ENCODE assay signal across 20 cellular contexts in genomic region chr3:17420668-17421067, GRCh38.
DNase-seq lines count a peak whose midpoint lies in the region; ATAC-seq, FAIRE-seq and TF ChIP-seq lines count a peak whose summit lies in the region.
"Had no signal": no experiment of that assay in that cellular context is flagged by ENCODE, and none has a peak within 500 bp of the region (broad histone marks: within the 10 kb centered on the region; RNA-seq: fewer than 3 reads in every experiment).

No MANE protein-coding gene starts in this region.

- H3K4me1 ChIP-seq in endothelial cell of umbilical vein (ENCODE audit: control insufficient read depth, extremely low read depth, insufficient read depth, low read length) (no peaks in the 10 kb centered on the region), pancreas (peaks cover 15 to 20% (median 15%) of the 10 kb centered on the region in 3 donors), aorta (ENCODE audit: control insufficient read depth in 1 of 2, insufficient read depth in 2 of 2, low read length in 2 of 2) (no peaks in the 10 kb centered on the region)
- H3K4me1 ChIP-seq: ascending aorta; BLaER1 treated with 17β-estradiol and CSF1 and Interleukin-3, amounts not matched to agents 10 nM and 100 nM had no signal

- ATAC-seq in pancreas: peak in 3 of 4 donors; percentile 51 to 76 (median 58)
- ATAC-seq in aorta (ENCODE audit: low FRiP score): no peak
- ATAC-seq: left cardiac atrium; Right ventricle myocardium inferior; stimulated activated naive CD8-positive, alpha-beta T cell treated with anti-CD3 and anti-CD28 coated beads, Interleukin-15, amount 100 ng/mL, for 72 hours had no signal

- H3K27me3 ChIP-seq in endothelial cell of umbilical vein (ENCODE audit: control insufficient read depth in 2 of 2, insufficient read depth in 2 of 2, low read length in 2 of 2) (no peaks in the 10 kb centered on the region), pancreas (no peaks in the 10 kb centered on the region), aorta (ENCODE audit: control insufficient read depth in 1 of 2, insufficient read depth in 2 of 2, low read length in 1 of 2) (no peaks in the 10 kb centered on the region)
- H3K27me3 ChIP-seq: ascending aorta; BLaER1 treated with 17β-estradiol and CSF1 and Interleukin-3, amounts not matched to agents 10 nM and 100 nM had no signal

- CTCF ChIA-PET in endothelial cell of umbilical vein (lab: Charles Lee): interaction anchor here (0.9 to 1.9 kb wide), 2 partner anchors 177 to 421 kb away, joined by 3 to 10 read pairs; no protein-coding TSS in a partner anchor

- POLR2A ChIA-PET in endothelial cell of umbilical vein (lab: Charles Lee): no interaction called here

- no peaks in the 10 kb centered on the region for H3K79me2 ChIP-seq in endothelial cell of umbilical vein (ENCODE audit: control insufficient read depth, insufficient read depth, low read length)

- BruUV-seq in endothelial cell of umbilical vein (replicated peaks; lab: Mats Ljungman, UMichigan): no TSS peak

- H3K27ac ChIP-seq in endothelial cell of umbilical vein (ENCODE audit: insufficient read depth, low read depth, low read length) (no peak overlapping the region), pancreas (no peak overlapping the region), aorta (ENCODE audit: low read depth in 1 of 2, low read length in 2 of 2) (no peak overlapping the region)
- H3K27ac ChIP-seq: ascending aorta; BLaER1 treated with 17β-estradiol and CSF1 and Interleukin-3, amounts not matched to agents 10 nM and 100 nM; VCaP had no signal

- H3K4me2 ChIP-seq in endothelial cell of umbilical vein (ENCODE audit: insufficient read depth, low read length): no peak overlapping the region
- H3K4me2 ChIP-seq: BLaER1 treated with 17β-estradiol and CSF1 and Interleukin-3, amounts not matched to agents 10 nM and 100 nM had no signal

- no peak overlapping the region for H3K9ac ChIP-seq in endothelial cell of umbilical vein (replicated peaks; ENCODE audit: extremely low read depth, insufficient read depth, low read length)
- H3K9ac ChIP-seq: BLaER1 treated with 17β-estradiol and CSF1 and Interleukin-3, amounts not matched to agents 10 nM and 100 nM had no signal

- H4K20me1 ChIP-seq in endothelial cell of umbilical vein (replicated peaks; ENCODE audit: control insufficient read depth, extremely low read depth, insufficient read depth, low read length): no peaks in the 10 kb centered on the region
- H4K20me1 ChIP-seq: BLaER1 treated with 17β-estradiol and CSF1 and Interleukin-3, amounts not matched to agents 10 nM and 100 nM had no signal

- H3K9me1 ChIP-seq in endothelial cell of umbilical vein (replicated peaks; ENCODE audit: control insufficient read depth, extremely low read depth, insufficient read depth, low read length): no peaks in the 10 kb centered on the region

- H3K9me3 ChIP-seq in endothelial cell of umbilical vein (replicated peaks; ENCODE audit: control insufficient read depth, insufficient read depth, low read length) (no peaks in the 10 kb centered on the region), pancreas (no peaks in the 10 kb centered on the region), aorta (ENCODE audit: control insufficient read depth, low read length) (no peaks in the 10 kb centered on the region)
- H3K9me3 ChIP-seq: ascending aorta; BLaER1 treated with 17β-estradiol and CSF1 and Interleukin-3, amounts not matched to agents 10 nM and 100 nM had no signal

- FAIRE-seq in endothelial cell of umbilical vein (lab: Jason Lieb, UNC) (no peak), pancreas (lab: Jason Lieb, UNC) (no peak)

- H2AFZ ChIP-seq in endothelial cell of umbilical vein (ENCODE audit: low read depth, low read length): no peak overlapping the region

- H3K36me3 ChIP-seq in endothelial cell of umbilical vein (ENCODE audit: control insufficient read depth in 2 of 2, extremely low read depth in 1 of 2, insufficient read depth in 2 of 2, low read length in 2 of 2) (no peaks in the 10 kb centered on the region), pancreas (no peaks in the 10 kb centered on the region), aorta (ENCODE audit: control insufficient read depth in 1 of 2, insufficient read depth in 2 of 2, low read length in 1 of 2) (no peaks in the 10 kb centered on the region)
- H3K36me3 ChIP-seq: ascending aorta; BLaER1 treated with 17β-estradiol and CSF1 and Interleukin-3, amounts not matched to agents 10 nM and 100 nM had no signal

- H3K4me3 ChIP-seq in endothelial cell of umbilical vein (replicated peaks in 1 of 3; ENCODE audit: insufficient read depth in 1 of 3, low read depth in 1 of 3, low read length in 3 of 3) (no peak overlapping the region), pancreas (no peak overlapping the region), aorta (ENCODE audit: low read length in 2 of 2) (no peak overlapping the region)
- H3K4me3 ChIP-seq: ascending aorta; BLaER1 treated with 17β-estradiol and CSF1 and Interleukin-3, amounts not matched to agents 10 nM and 100 nM had no signal

- 20 to 30% methylated on average over 1 of the region's 1 CpG for WGBS in pancreas, 2 donors
- 92 to 95% methylated on average over 1 of the region's 1 CpG for WGBS in aorta, 2 donors

- intact Hi-C loops in endothelial cell of umbilical vein (cut with micrococcal nuclease): no loop called here
- intact Hi-C loops in pancreas (cut with DNase I): no loop called here
- intact Hi-C loops in aorta (cut with DNase I): no loop called here

- no peak for TF ChIP-seq POLR2A in endothelial cell of umbilical vein (IDR thresholded peaks at IDR 0.05; ENCODE audit: low read depth, low read length)

- TF ChIP-seq CTCF in endothelial cell of umbilical vein (IDR thresholded peaks at IDR 0.05; ENCODE audit: extremely low read depth in 1 of 2, insufficient read depth in 1 of 2, low read depth in 1 of 2, low read length in 2 of 2): no peak
- TF ChIP-seq CTCF in pancreas (IDR thresholded peaks at IDR 0.05): no peak

- dilution Hi-C loops in endothelial cell of umbilical vein (cut with MboI; ENCODE audit: extremely low pct_ligation_motif_present, low sequenced_read_pairs): no loop called here

- DNase-seq in NCI-H2196 (lab: John Stamatoyannopoulos, UW; ENCODE audit: unreplicated experiment): peak; percentile 1
- no peak for DNase-seq in NCI-H2196 treated with DMSO at 0.1 percent for 48 hours (lab: John Stamatoyannopoulos, UW; ENCODE audit: unreplicated experiment)
- peak; percentile 67 for DNase-seq in NCI-H345 (lab: John Stamatoyannopoulos, UW)
- peak; percentile 58 for DNase-seq in endothelial cell of umbilical vein (ENCODE audit: low read depth, low spot score)
- DNase-seq in pancreas: no peak
- DNase-seq in amygdala (lab: John Stamatoyannopoulos, UW): no peak
- DNase-seq in H4 (ENCODE audit: low spot score): no peak
- no peak for DNase-seq in aorta
- DNase-seq: activated CD4-positive, alpha-beta T cell treated with anti-CD3 and anti-CD28 coated beads, Interleukin-2, amount 50 U/mL, for 4 hours; activated naive CD4-positive, alpha-beta T cell treated with Interleukin-2 at 50 U/mL for 16 hours; DMS79; hypothalamus; left cardiac atrium; NCI-H2227 treated with DMSO at 0.1 percent for 48 hours; stimulated activated CD4-positive, alpha-beta T cell treated with anti-CD3 and anti-CD28 coated beads, Interleukin-2, amount 100 ng/mL, for 24 hours; stimulated activated naive CD8-positive, alpha-beta T cell treated with anti-CD3 and anti-CD28 coated beads, Interleukin-15, amount 100 ng/mL, for 72 hours had no signal

TF ChIP-seq in endothelial cell of umbilical vein, 7 proteins besides CTCF, POLR2A, EP300 and RAD21:
- TF ChIP-seq FOS (IDR thresholded peaks at IDR 0.05; ENCODE audit: borderline replicate concordance, insufficient read depth, low read length): no peak
- no peak for TF ChIP-seq POLR2AphosphoS5 (IDR thresholded peaks at IDR 0.05; ENCODE audit: insufficient read depth, low read depth, low read length)
- TF ChIP-seq GATA2 (IDR thresholded peaks at IDR 0.05; ENCODE audit: insufficient read depth, insufficient read length, low read depth, low read length): no peak
- TF ChIP-seq MAX (IDR thresholded peaks at IDR 0.05; ENCODE audit: insufficient read depth, insufficient read length): no peak
- TF ChIP-seq MYC (IDR thresholded peaks at IDR 0.05; ENCODE audit: low read depth, low read length): no peak
- no peak for TF ChIP-seq JUN (IDR thresholded peaks at IDR 0.05; ENCODE audit: borderline replicate concordance, insufficient read depth, insufficient read length, low read depth)
- TF ChIP-seq EZH2 (IDR thresholded peaks at IDR 0.05; ENCODE audit: borderline replicate concordance, low read depth, low read length, severe bottlenecking): no peak

Comparison
In these comparisons a context has a peak if more than half of its experiments do, and no peak if none do; other contexts are left out.
1. DNase-seq: peak in NCI-H2196 (single experiment), NCI-H345 (single experiment) and endothelial cell of umbilical vein (single experiment); none in NCI-H2196 treated with DMSO at 0.1 percent for 48 hours (single experiment), pancreas (0 of 6), amygdala (0 of 56), H4 (single experiment) and aorta (0 of 2).